In genomic region chr16:89257757-89258465, GRCh38 we compare ENCODE assay signal across 9 cellular contexts. TPM values are rescaled to one million over a fixed set of nuclear protein-coding genes. Genes with fewer than 3 reads are reported as not detected.
DNase-seq lines count a peak whose midpoint lies in the region; ATAC-seq and TF ChIP-seq lines count a peak whose summit lies in the region.
"Had no signal": no experiment of that assay in that cellular context is flagged by ENCODE, and none has a peak within 500 bp of the region (broad histone marks: within the 10 kb centered on the region; RNA-seq: fewer than 3 reads in every experiment).

No MANE protein-coding gene starts in this region.

- H3F3A ChIP-seq in PC-3 (ENCODE audit: low read length, unreplicated experiment), result no peaks in the 10 kb centered on the region

- no peak overlapping the region for H2AFZ ChIP-seq in PC-3 (ENCODE audit: low read length)

- H3K27me3 ChIP-seq in PC-3 (ENCODE audit: low read length) (no peaks in the 10 kb centered on the region), sigmoid colon (peaks cover 14 to 35% (median 25%) of the 10 kb centered on the region in 3 donors), uterus (peaks cover 0 to 7% of the 10 kb centered on the region in 2 donors), thyroid gland (no peaks in the 10 kb centered on the region)

- peak overlapping the region; percentile 73 for H3K9ac ChIP-seq in PC-3 (ENCODE audit: low read length)

- H4K20me1 ChIP-seq in PC-3 (ENCODE audit: low read length), result no peaks in the 10 kb centered on the region

- H3K27ac ChIP-seq in PC-3 (ENCODE audit: low read length) (no peak overlapping the region), sigmoid colon (no peak overlapping the region), uterus (no peak overlapping the region), thyroid gland (peak overlapping the region in 1 of 3 donors; percentile 25)

- peak; percentile 39; the same call in 1 of the 2 replicates for ATAC-seq in PC-3

- no peak for TF ChIP-seq POLR2A in sigmoid colon (IDR thresholded peaks at IDR 0.05)
- no peak for TF ChIP-seq POLR2A in uterus (IDR thresholded peaks at IDR 0.05)
- no peak for TF ChIP-seq POLR2A in thyroid gland (IDR thresholded peaks at IDR 0.05)

- CTCF ChIA-PET in PC-3 (lab: Charles Lee), result interaction anchor here (0.6 kb wide), 1 partner anchor 10 kb away, joined by 4 read pairs; no protein-coding TSS in a partner anchor

- POLR2A ChIA-PET in PC-3 (lab: Charles Lee; ENCODE audit: unreplicated experiment), result no interaction called here

- no peaks in the 10 kb centered on the region for H3K9me2 ChIP-seq in PC-3 (replicated peaks; ENCODE audit: low read length)

- 57 to 74% methylated on average over 18 of the region's 18 CpGs for WGBS in sigmoid colon, 2 donors
- 74 to 77% methylated on average over 18 of the region's 18 CpGs for WGBS in thyroid gland, 2 donors

- H3K36me3 ChIP-seq in PC-3 (ENCODE audit: low read depth, low read length) (no peaks in the 10 kb centered on the region), sigmoid colon (no peaks in the 10 kb centered on the region), uterus (no peaks in the 10 kb centered on the region), thyroid gland (no peaks in the 10 kb centered on the region)

- peaks cover 14% of the 10 kb centered on the region for H3K4me1 ChIP-seq in PC-3 (ENCODE audit: insufficient read depth, low read length)
- H3K4me1 ChIP-seq in sigmoid colon, result peaks cover 0 to 14% (median 13%) of the 10 kb centered on the region in 4 donors
- peaks cover 0 to 7% of the 10 kb centered on the region in 2 donors for H3K4me1 ChIP-seq in uterus
- peaks cover 9 to 18% of the 10 kb centered on the region in 2 donors for H3K4me1 ChIP-seq in thyroid gland

- intact Hi-C loops in PC-3 (cut with micrococcal nuclease) (no loop called here), sigmoid colon (cut with DNase I) (no loop called here), uterus (cut with DNase I; ENCODE audit: low total_unique reads) (no loop called here), thyroid gland (cut with DNase I) (no loop called here)

- peak overlapping the region; percentile 95 for H3K4me2 ChIP-seq in PC-3 (ENCODE audit: low read length)

- peaks cover 9% of the 10 kb centered on the region; the same call in 1 of the 2 replicates for H3K79me2 ChIP-seq in PC-3 (ENCODE audit: low read length)

- BruUV-seq in PC-3 (replicated peaks; lab: Mats Ljungman, UMichigan), result TSS peak; percentile 61

- H3K4me3 ChIP-seq in PC-3 (ENCODE audit: low read length), result peak overlapping the region; percentile 70
- H3K4me3 ChIP-seq in epithelial cell of proximal tubule (ENCODE audit: low read depth, low read length), result peak overlapping the region; percentile 59
- H3K4me3 ChIP-seq in sigmoid colon, result peak overlapping the region in 3 of 4 donors; percentile 34 to 45 (median 43)
- H3K4me3 ChIP-seq in uterus, result peak overlapping the region in 1 of 2 donors; percentile 35
- H3K4me3 ChIP-seq in thyroid gland (replicated peaks in 1 of 3), result peak overlapping the region in 1 of 3 donors; percentile 26

- TF ChIP-seq CTCF in PC-3 (conservative IDR thresholded peaks at IDR 0.05; ENCODE audit: low read depth, low read length) (peak; percentile 33; the same call in 1 of the 2 replicates), epithelial cell of proximal tubule (conservative IDR thresholded peaks at IDR 0.05; ENCODE audit: low read depth, low read length) (peak; percentile 21), sigmoid colon (IDR thresholded peaks at IDR 0.05) (no peak), uterus (IDR thresholded peaks at IDR 0.05) (no peak), thyroid gland (IDR thresholded peaks at IDR 0.05) (no peak)

- H3K9me3 ChIP-seq in PC-3 (ENCODE audit: low read length), result no peaks in the 10 kb centered on the region
- no peaks in the 10 kb centered on the region for H3K9me3 ChIP-seq in sigmoid colon
- no peaks in the 10 kb centered on the region for H3K9me3 ChIP-seq in uterus
- H3K9me3 ChIP-seq in thyroid gland, result no peaks in the 10 kb centered on the region

- peak; percentile 37 for DNase-seq in DMS53 (lab: John Stamatoyannopoulos, UW)
- DNase-seq in DMS53 treated with DMSO at 0.1 percent for 48 hours (lab: John Stamatoyannopoulos, UW; ENCODE audit: unreplicated experiment), result no peak
- DNase-seq in PC-3, result peak; percentile 43
- no peak for DNase-seq in epithelial cell of proximal tubule (ENCODE audit: low read depth)
- DNase-seq in sigmoid colon, result no peak
- DNase-seq in uterus, result no peak
- DNase-seq in H4 (ENCODE audit: low spot score), result no peak
- DNase-seq in thyroid gland, result no peak

- no peak for TF ChIP-seq EP300 in sigmoid colon (IDR thresholded peaks at IDR 0.05)

RNA-seq across cellular contexts. Expression of gene ZNF778, which starts 40.4 kb away (rescaled TPM):
- 15.3 and 17.3 TPM in 2 replicates for total RNA-seq in PC-3 (2014; rRNA removed)
- 3.7 and 6.2 TPM in 2 replicates for total RNA-seq in epithelial cell of proximal tubule
- 10 to 100 TPM in 3 of 4 donors, 1 to 10 TPM in 1; 6.4 to 21.8 (median 12.6) TPM for total RNA-seq in sigmoid colon
- 10 to 100 TPM in 1 of 3 donors, 1 to 10 TPM in 1, under 1 TPM in 1; 0.69 to 96.1 (median 2.7) TPM for polyA plus RNA-seq in sigmoid colon
- 10 to 100 TPM in 3 of 4 donors, 1 to 10 TPM in 1; 7.4 to 30.2 (median 15.9) TPM for total RNA-seq in uterus
- 2.6 and 11.0 TPM in 2 replicates for total RNA-seq in H4 (2014; rRNA removed; shearing (Covaris generic))
- 10 to 100 TPM; 17.5 to 36.4 (median 30.9) TPM for total RNA-seq in thyroid gland

RNA-seq across cellular contexts. Expression of gene SLC22A31, which starts 57.6 kb away (rescaled TPM):
- total RNA-seq in PC-3 (2014; rRNA removed) (5.6 and 8.4 TPM in 2 replicates), epithelial cell of proximal tubule (not detected in 2 replicates), sigmoid colon (not detected), uterus (not detected), thyroid gland (under 1 TPM in 1 of 4 donors, not detected in 3; 0.54 TPM)
- under 1 TPM in 1 of 3 donors, not detected in 2; 0.87 TPM for polyA plus RNA-seq in sigmoid colon
- not detected in 2 replicates for total RNA-seq in H4 (2014; rRNA removed; shearing (Covaris generic))
- total RNA-seq: A172 had no signal

Comparison
In these comparisons a context has a peak if more than half of its experiments do, and no peak if none do; other contexts are left out.
1. DNase-seq: peak in DMS53 (single experiment) and PC-3 (single experiment); none in DMS53 treated with DMSO at 0.1 percent for 48 hours (single experiment), epithelial cell of proximal tubule (single experiment), sigmoid colon (single experiment), uterus (0 of 2), H4 (single experiment) and thyroid gland (0 of 2).
2. CTCF ChIP-seq: peak in PC-3 (single experiment) and epithelial cell of proximal tubule (single experiment); none in sigmoid colon (0 of 4), uterus (0 of 4) and thyroid gland (0 of 6).